ENCODE assay signal across 8 cellular contexts in the genomic region with DNA sequence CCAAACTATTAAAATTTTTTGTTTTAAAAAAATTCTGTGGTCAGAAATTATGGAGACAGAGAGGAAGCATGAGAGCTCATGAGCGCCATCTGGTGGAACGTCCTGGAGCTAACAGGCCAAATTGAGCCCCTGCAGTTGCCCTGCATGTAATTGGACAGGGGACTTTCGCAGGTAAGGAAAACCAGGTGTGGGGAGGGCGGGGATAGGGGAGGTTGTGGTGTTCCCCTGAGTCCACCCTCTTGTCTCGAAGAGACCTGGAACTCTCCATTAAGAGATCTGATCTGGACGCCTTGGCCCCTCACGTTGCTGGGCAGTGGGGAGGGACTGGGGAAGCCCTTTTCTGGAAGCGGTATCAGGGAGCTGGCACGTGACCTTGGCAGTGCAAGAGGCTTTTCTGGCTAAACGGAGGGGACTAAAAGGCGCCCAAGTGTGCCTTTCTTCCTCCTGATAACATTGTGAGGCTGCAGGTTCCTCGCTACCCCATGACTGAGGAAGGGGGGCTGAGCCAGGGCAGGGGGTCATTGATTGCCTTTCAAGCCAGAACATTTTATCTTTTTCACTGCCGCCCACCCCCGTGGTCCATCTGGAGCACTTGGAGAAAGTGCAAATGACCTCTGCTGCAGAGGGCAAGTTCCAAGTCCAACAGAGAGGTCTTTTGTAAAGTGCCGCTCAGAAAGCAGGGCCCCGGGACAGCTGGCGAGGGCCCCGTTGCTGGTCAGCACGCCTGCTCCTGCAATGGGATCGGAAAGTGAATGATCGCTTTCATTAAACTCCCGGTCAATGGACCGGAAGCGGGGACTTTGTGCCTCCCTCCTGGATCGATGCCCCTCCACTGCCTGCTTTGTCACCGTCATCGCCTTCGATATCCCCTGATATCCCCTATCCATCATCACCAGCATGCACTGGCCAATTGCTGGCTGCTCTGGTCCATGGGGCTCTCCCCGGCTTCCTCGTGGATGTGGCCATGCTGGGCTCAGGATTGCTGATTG. TPM values are rescaled to one million over a fixed set of nuclear protein-coding genes. Genes with fewer than 3 reads are reported as not detected.
DNase-seq lines count a peak whose midpoint lies in the region; ATAC-seq, FAIRE-seq and TF ChIP-seq lines count a peak whose summit lies in the region.

No MANE protein-coding gene starts in this region.

- no peak for TF ChIP-seq EP300 in esophagus muscularis mucosa (IDR thresholded peaks at IDR 0.05)

- H3K36me3 ChIP-seq in A673 (ENCODE audit: insufficient read depth, low read length, poor library complexity, severe bottlenecking) (no peaks in the 10 kb centered on the region), esophagus muscularis mucosa (no peaks in the 10 kb centered on the region), mucosa of descending colon (ENCODE audit: low read depth) (no peaks in the 10 kb centered on the region)

- POLR2A ChIA-PET in A673 (lab: Charles Lee; ENCODE audit: low non-redundant PET) = interaction anchor here (0.6 kb wide), 1 partner anchor 611 kb away, joined by 3 read pairs; no protein-coding TSS in a partner anchor

- 29% methylated on average over 28 of the region's 30 CpGs for WGBS in esophagus muscularis mucosa

- no peaks in the 10 kb centered on the region for H3K4me1 ChIP-seq in A673 (ENCODE audit: insufficient read depth, low read length, poor library complexity, severe bottlenecking)
- H3K4me1 ChIP-seq in esophagus muscularis mucosa = peaks cover 0 to 12% (median 6%) of the 10 kb centered on the region in 4 donors
- no peaks in the 10 kb centered on the region for H3K4me1 ChIP-seq in mucosa of descending colon (ENCODE audit: low read depth)

- intact Hi-C loops in A673 (cut with micrococcal nuclease; ENCODE audit: unreplicated experiment) = loop anchor here (10.0 kb wide), 2 partner anchors 781 to 821 kb away; no protein-coding TSS in a partner anchor
- intact Hi-C loops in esophagus muscularis mucosa (cut with DNase I) = loop anchor here (10.0 kb wide), 1 partner anchor 61 kb away; a partner anchor contains a TSS
- intact Hi-C loops in mucosa of descending colon (cut with DNase I, micrococcal nuclease) = loop anchor here in 1 of 2 donors (10.0 kb wide), 1 partner anchor 471 kb away; no protein-coding TSS in a partner anchor

- no peak for TF ChIP-seq POLR2A in esophagus muscularis mucosa (IDR thresholded peaks at IDR 0.05; ENCODE audit: low read depth)

- H3K27ac ChIP-seq in A673 (ENCODE audit: low read depth, low read length, poor library complexity, severe bottlenecking) = no peak overlapping the region
- no peak overlapping the region for H3K27ac ChIP-seq in esophagus muscularis mucosa (replicated peaks in 1 of 4)

- FAIRE-seq in GM18507 (lab: Jason Lieb, UNC) = peak; percentile 67

- DNase-seq in A673 (ENCODE audit: low spot score) = peak; percentile 43
- DNase-seq in GM18507 (ENCODE audit: extremely low spot score, insufficient read length, low read depth) = peak; percentile 30
- DNase-seq in NCI-H345 treated with DMSO at 0.1 percent for 48 hours (lab: John Stamatoyannopoulos, UW; ENCODE audit: unreplicated experiment) = peak; percentile 20
- peak; percentile 43 for DNase-seq in activated T-cell treated with anti-CD3 and anti-CD28 coated beads for 1 hour (ENCODE audit: low read depth)
- no peak for DNase-seq in esophagus muscularis mucosa (ENCODE audit: extremely low spot score)
- peak in 2 of 3 donors; percentile 68 to 76 for DNase-seq in mucosa of descending colon
- peak; percentile 16 for DNase-seq in stromal cell of bone marrow (ENCODE audit: low read depth)

- TF ChIP-seq CTCF in A673 (conservative IDR thresholded peaks at IDR 0.05; ENCODE audit: low read depth, low read length) (peak; percentile 83), esophagus muscularis mucosa (IDR thresholded peaks at IDR 0.05) (peak; percentile 59 to 87 (median 73)), mucosa of descending colon (IDR thresholded peaks at IDR 0.05) (peak; percentile 72)

- peak; percentile 67 for ATAC-seq in mucosa of descending colon
- ATAC-seq in HG03460 (IDR thresholded peaks at IDR 0.05; ENCODE audit: unreplicated experiment) = no peak

- H3K4me3 ChIP-seq in A673 (ENCODE audit: low read depth, low read length, poor library complexity, severe bottlenecking) (no peak overlapping the region), esophagus muscularis mucosa (peak overlapping the region in 1 of 4 donors; percentile 10), mucosa of descending colon (no peak overlapping the region)

- CTCF ChIA-PET in A673 (lab: Charles Lee) = interaction anchor here (0.6 to 3.6 kb wide), 12 partner anchors 8 to 1219 kb away, joined by 3 to 43 read pairs (median 4); no protein-coding TSS in a partner anchor

- H3K27me3 ChIP-seq in A673 (replicated peaks; ENCODE audit: insufficient read depth, low read depth, low read length, poor library complexity) (peaks cover 7% of the 10 kb centered on the region), esophagus muscularis mucosa (peaks cover 0 to 14% (median 0%) of the 10 kb centered on the region in 4 donors)

- H3K9me3 ChIP-seq in A673 (ENCODE audit: low read depth, low read length, poor library complexity, severe bottlenecking) (no peaks in the 10 kb centered on the region), esophagus muscularis mucosa (no peaks in the 10 kb centered on the region), mucosa of descending colon (no peaks in the 10 kb centered on the region)

- BruUV-seq in A673 (replicated peaks; lab: Mats Ljungman, UMichigan) = no TSS peak

RNA-seq across cellular contexts. Expression of a gene that starts 18.4 kb away (rescaled TPM):
- total RNA-seq in A673 (2021) (not detected in 2 replicates), esophagus muscularis mucosa (not detected), mucosa of descending colon (not detected)

RNA-seq across cellular contexts. Expression of a gene that starts 23.2 kb away (rescaled TPM):
- total RNA-seq in A673 (2021) = not detected in 2 replicates
- total RNA-seq in esophagus muscularis mucosa = 1 to 10 TPM; 1.6 to 6.1 (median 3.7) TPM
- total RNA-seq in mucosa of descending colon = 1 to 10 TPM in 1 of 3 donors, under 1 TPM in 2; 0.67 to 5.1 (median 0.89) TPM

RNA-seq across cellular contexts. Expression of a gene that starts 33.6 kb away (rescaled TPM):
- total RNA-seq in A673 (2021) (not detected in 2 replicates), esophagus muscularis mucosa (not detected), mucosa of descending colon (not detected)

RNA-seq across cellular contexts. Expression of a gene that starts 58.8 kb away (rescaled TPM):
- total RNA-seq in A673 (2021) = not detected in 2 replicates
- total RNA-seq in esophagus muscularis mucosa = not detected
- 1 to 10 TPM in 2 of 3 donors, under 1 TPM in 1; 0.85 to 6.2 (median 2.5) TPM for total RNA-seq in mucosa of descending colon
